Comparison of ENCODE assay signal across 2 cellular contexts in genomic region chr3:186988806-186989205, GRCh38.
TF ChIP-seq lines count a peak whose summit lies in the region.

No MANE protein-coding gene starts in this region.

TF ChIP-seq in liver, 16 proteins besides CTCF, POLR2A, EP300 and RAD21 (continued from another document):
- no peak for TF ChIP-seq REST (IDR thresholded peaks at IDR 0.05)
- TF ChIP-seq HNF4A (conservative IDR thresholded peaks at IDR 0.05): peak in 1 of 2 donors; percentile 35
- TF ChIP-seq GABPA (IDR thresholded peaks at IDR 0.05 in 1 of 2, conservative IDR thresholded peaks at IDR 0.05 in 1 of 2): no peak
- peak in 1 of 2 donors; percentile 17 for TF ChIP-seq JUND (IDR thresholded peaks at IDR 0.05)

TF ChIP-seq in HepG2, 621 proteins besides CTCF, POLR2A, EP300 and RAD21 (continued from another document):
- TF ChIP-seq GMEB2 (CRISPR knock-in tag; IDR thresholded peaks at IDR 0.05; ENCODE audit: low read depth) (no peak), ETV6 (CRISPR knock-in tag; conservative IDR thresholded peaks at IDR 0.05) (no peak), BORCS8-MEF2B (CRISPR knock-in tag; IDR thresholded peaks at IDR 0.05) (no peak), ZMYM3 (CRISPR knock-in tag; IDR thresholded peaks at IDR 0.05) (no peak), PRMT3 (CRISPR knock-in tag; IDR thresholded peaks at IDR 0.05; ENCODE audit: borderline replicate concordance, low read depth) (no peak), THYN1 (CRISPR knock-in tag; IDR thresholded peaks at IDR 0.05; ENCODE audit: borderline replicate concordance, low read depth) (no peak), RFX1 (IDR thresholded peaks at IDR 0.05) (no peak), MIER2 (CRISPR knock-in tag; IDR thresholded peaks at IDR 0.05) (no peak), POLR2AphosphoS5 (IDR thresholded peaks at IDR 0.05; ENCODE audit: low read depth, low read length) (no peak), MAFK (conservative IDR thresholded peaks at IDR 0.05 in 1 of 2, IDR thresholded peaks at IDR 0.05 in 1 of 2; ENCODE audit: low read length in 2 of 2) (no peak)
TF ChIP-seq in HepG2: peak in this region for 0.
